Comparison of ENCODE assay signal across 23 cellular contexts in genomic region chr14:87043667-87044200, GRCh38.
"Had no signal": no experiment of that assay in that cellular context is flagged by ENCODE, and none has a peak within 500 bp of the region (broad histone marks: within the 10 kb centered on the region; RNA-seq: fewer than 3 reads in every experiment).

No MANE protein-coding gene starts in this region.

- H3K4me2 ChIP-seq: smooth muscle cell had no signal

- DNase-seq: hypothalamus; immature natural killer cell; kidney; left colon; left lung; lower lobe of right lung; mesendoderm; naive B cell; natural killer cell; ovary; right lobe of liver; stimulated activated CD4-positive, alpha-beta T cell treated with anti-CD3 and anti-CD28 coated beads, Interleukin-1b, Interleukin-23, amount 100 ng/mL, for 48 hours; stimulated activated CD4-positive, alpha-beta T cell treated with anti-CD3 and anti-CD28 coated beads, Interleukin-2, amount 100 ng/mL, for 48 hours; stimulated activated CD4-positive, alpha-beta T cell treated with anti-CD3 and anti-CD28 coated beads, Interleukin-4, amount 100 ng/mL, for 4 hours; stimulated activated CD8-positive, alpha-beta memory T cell treated with anti-CD3 and anti-CD28 coated beads, Interleukin-4, amount 100 ng/mL, for 48 hours; stimulated activated naive B cell treated with anti-CD40 and anti-IgM and Interleukin-4, amounts not matched to agents 10 μg/mL and 1 μg/mL and 100 μg/mL, for 72 hours; tibial artery; trophoblast cell; upper lobe of right lung had no signal

- H3K27me3 ChIP-seq: left lung, ovary, right atrium auricular region, right lobe of liver, suprapubic skin, tibial artery, upper lobe of right lung had no signal

- H3K36me3 ChIP-seq: left lung, lower lobe of right lung, ovary, right atrium auricular region, right lobe of liver, suprapubic skin, thoracic aorta, tibial artery, upper lobe of right lung had no signal

- ATAC-seq: left colon; left lung; lower lobe of right lung; natural killer cell; right lobe of liver; stimulated activated naive B cell treated with anti-CD40 and anti-IgM and Interleukin-4, amounts not matched to agents 10 μg/mL and 1 μg/mL and 100 μg/mL, for 72 hours; upper lobe of right lung had no signal

- H3K4me1 ChIP-seq: left lung, lower lobe of right lung, right atrium auricular region, right lobe of liver, tibial artery, upper lobe of right lung had no signal

- H3K27ac ChIP-seq: left lung, lower lobe of right lung, ovary, right atrium auricular region, right lobe of liver, suprapubic skin, thoracic aorta, tibial artery, upper lobe of right lung had no signal

- H3K9me3 ChIP-seq: left lung, lower lobe of right lung, ovary, right atrium auricular region, right lobe of liver, suprapubic skin, thoracic aorta, tibial artery, upper lobe of right lung had no signal

- H3K4me3 ChIP-seq: left lung, lower lobe of right lung, ovary, right atrium auricular region, right lobe of liver, smooth muscle cell, suprapubic skin, thoracic aorta, tibial artery, upper lobe of right lung had no signal
